ENCODE assay signal across 15 cellular contexts in genomic region chr20:62814060-62814708, GRCh38. TPM values are rescaled to one million over a fixed set of nuclear protein-coding genes. Genes with fewer than 3 reads are reported as not detected.
"Had no signal": no experiment of that assay in that cellular context is flagged by ENCODE, and none has a peak within 500 bp of the region (broad histone marks: within the 10 kb centered on the region; RNA-seq: fewer than 3 reads in every experiment).

No MANE protein-coding gene starts in this region.

- DNase-seq: activated B cell treated with CpG ODN at 0.5 μM for 24 hours; activated CD4-positive, alpha-beta T cell treated with anti-CD3 and anti-CD28 coated beads, Interleukin-2, amount 10 ng/mL, durations not matched to agents 7 days and 5 days; activated naive CD4-positive, alpha-beta T cell treated with anti-CD3 and anti-CD28 coated beads, Interleukin-2, amount 10 ng/mL, durations not matched to agents 7 days and 5 days; adrenal gland; cortex of kidney; effector memory CD4-positive, alpha-beta T cell; heart right ventricle; left lung; small intestine; upper lobe of right lung had no signal

- H3K36me3 Mint-ChIP-seq: brain had no signal

- H3K4me3 Mint-ChIP-seq: activated B cell treated with CpG ODN at 0.5 μM for 24 hours; activated CD4-positive, alpha-beta T cell treated with anti-CD3 and anti-CD28 coated beads, Interleukin-2, amount 10 ng/mL, durations not matched to agents 7 days and 5 days; activated naive CD4-positive, alpha-beta T cell treated with anti-CD3 and anti-CD28 coated beads, Interleukin-2, amount 10 ng/mL, durations not matched to agents 7 days and 5 days; central memory CD8-positive, alpha-beta T cell had no signal

- ATAC-seq: heart right ventricle, left lung, upper lobe of right lung had no signal

- H3K9me3 Mint-ChIP-seq: activated B cell treated with CpG ODN at 0.5 μM for 24 hours; activated CD4-positive, alpha-beta T cell treated with anti-CD3 and anti-CD28 coated beads, Interleukin-2, amount 10 ng/mL, durations not matched to agents 7 days and 5 days; activated naive CD4-positive, alpha-beta T cell treated with anti-CD3 and anti-CD28 coated beads, Interleukin-2, amount 10 ng/mL, durations not matched to agents 7 days and 5 days; activated T-helper 2 cell treated with anti-CD3 and anti-CD28 coated beads, Interferon-gamma antibody, Interleukin-2, Interleukin-4, amounts not matched to agents 10 μg/mL and 5 μg/mL and 100 μg/mL, durations not matched to agents 14 hours and 24 hours and 36 hours; central memory CD8-positive, alpha-beta T cell had no signal

- H3K27ac Mint-ChIP-seq: activated CD4-positive, alpha-beta T cell treated with anti-CD3 and anti-CD28 coated beads, Interleukin-2, amount 10 ng/mL, durations not matched to agents 7 days and 5 days; activated naive CD4-positive, alpha-beta T cell treated with anti-CD3 and anti-CD28 coated beads, Interleukin-2, amount 10 ng/mL, durations not matched to agents 7 days and 5 days; activated T-helper 2 cell treated with anti-CD3 and anti-CD28 coated beads, Interferon-gamma antibody, Interleukin-2, Interleukin-4, amounts not matched to agents 10 μg/mL and 5 μg/mL and 100 μg/mL, durations not matched to agents 14 hours and 24 hours and 36 hours had no signal

- H3K27ac ChIP-seq: adrenal gland, heart right ventricle, left lung, neutrophil, right atrium auricular region, upper lobe of right lung had no signal

- H3K4me3 ChIP-seq: adrenal gland, heart right ventricle, left lung, right atrium auricular region, upper lobe of right lung had no signal

- H3K9me3 ChIP-seq: adrenal gland, heart right ventricle, left lung, neutrophil, right atrium auricular region, upper lobe of right lung had no signal

RNA-seq across cellular contexts. Expression of gene COL9A3, which starts 2.7 kb away (rescaled TPM):
- total RNA-seq: activated CD4-positive, alpha-beta T cell treated with anti-CD3 and anti-CD28 coated beads, Interleukin-2, amount 10 ng/mL, durations not matched to agents 7 days and 5 days had no signal
